Comparison of ENCODE assay signal across 17 cellular contexts in genomic region chr12:23722655-23723054, GRCh38.
A peak's percentile ranks its signal among the peaks of the same experiment; 100 is the strongest.
DNase-seq lines count a peak whose midpoint lies in the region; ATAC-seq and TF ChIP-seq lines count a peak whose summit lies in the region.
"Had no signal": no experiment of that assay in that cellular context is flagged by ENCODE, and none has a peak within 500 bp of the region (broad histone marks: within the 10 kb centered on the region; RNA-seq: fewer than 3 reads in every experiment).

No MANE protein-coding gene starts in this region.

- WGBS in right cardiac atrium: 45% methylated on average over 7 of the region's 7 CpGs
- 28 to 42% methylated on average over 7 of the region's 7 CpGs for WGBS in heart right ventricle, 2 donors

- no peaks in the 10 kb centered on the region for H3K36me3 ChIP-seq in heart right ventricle

- H3K9me3 Mint-ChIP-seq in nephron progenitor cell: no peaks in the 10 kb centered on the region
- H3K9me3 Mint-ChIP-seq: CD4-positive, alpha-beta T cell had no signal

- intact Hi-C loops in right cardiac atrium (cut with DNase I): no loop called here
- intact Hi-C loops in heart right ventricle (cut with DNase I): no loop called here

- no peak overlapping the region for H3K27ac Mint-ChIP-seq in nephron progenitor cell
- H3K27ac Mint-ChIP-seq: CD4-positive, alpha-beta T cell; T-cell had no signal

- H3K4me1 Mint-ChIP-seq in nephron progenitor cell: no peaks in the 10 kb centered on the region
- H3K4me1 Mint-ChIP-seq: T-cell had no signal

- ATAC-seq in right cardiac atrium (no peak), heart right ventricle (no peak)
- ATAC-seq: PC-3, T-cell had no signal

- no peak for TF ChIP-seq POLR2A in erythroblast (IDR thresholded peaks at IDR 0.05; ENCODE audit: low read length)

- H3K4me3 ChIP-seq in right cardiac atrium (ENCODE audit: low read length): peak overlapping the region; percentile 40
- no peak overlapping the region for H3K4me3 ChIP-seq in heart right ventricle

- H3K27me3 ChIP-seq in right cardiac atrium (ENCODE audit: control insufficient read depth, insufficient read depth): no peaks in the 10 kb centered on the region
- H3K27me3 ChIP-seq in heart right ventricle: no peaks in the 10 kb centered on the region

- H3K27ac ChIP-seq in right cardiac atrium (ENCODE audit: low read length) (no peak overlapping the region), heart right ventricle (no peak overlapping the region)

- DNase-seq in right cardiac atrium (no peak), heart right ventricle (no peak), NCI-H2227 treated with DMSO at 0.1 percent for 48 hours (lab: John Stamatoyannopoulos, UW) (peak; percentile 51), erythroblast (lab: John Stamatoyannopoulos, UW) (peak; percentile 29 to 49), nephron progenitor cell (no peak), glomerular visceral epithelial cell (ENCODE audit: extremely low spot score) (no peak), H4 (ENCODE audit: low spot score) (no peak)
- DNase-seq: Calu3; CD4-positive, alpha-beta T cell; GOT3; NCI-H1436 treated with DMSO at 0.1 percent for 48 hours; NCI-H82; PC-3; RPMI8226; SHP77 treated with DMSO at 0.1 percent for 48 hours; SK-N-SH; T-cell had no signal

- H3K4me1 ChIP-seq in right cardiac atrium (ENCODE audit: control insufficient read depth, insufficient read depth, low read length) (no peaks in the 10 kb centered on the region), heart right ventricle (no peaks in the 10 kb centered on the region)

- TF ChIP-seq CTCF in heart right ventricle (IDR thresholded peaks at IDR 0.05) (no peak), nephron progenitor cell (IDR thresholded peaks at IDR 0.05) (no peak)

- peaks cover 10% of the 10 kb centered on the region for H3K36me3 Mint-ChIP-seq in nephron progenitor cell (ENCODE audit: low read depth)
- H3K36me3 Mint-ChIP-seq: T-cell had no signal

- H3K27me3 Mint-ChIP-seq in nephron progenitor cell (ENCODE audit: low read depth, poor library complexity): no peaks in the 10 kb centered on the region
- H3K27me3 Mint-ChIP-seq: CD4-positive, alpha-beta T cell; T-cell had no signal

- H3K4me3 Mint-ChIP-seq in nephron progenitor cell: no peak overlapping the region
- H3K4me3 Mint-ChIP-seq: CD4-positive, alpha-beta T cell; T-cell had no signal

- no peaks in the 10 kb centered on the region for H3K9me3 ChIP-seq in right cardiac atrium (ENCODE audit: control insufficient read depth, low read length)
- H3K9me3 ChIP-seq in heart right ventricle: peaks cover 0 to 5% (median 0%) of the 10 kb centered on the region in 11 donors
- H3K9me3 ChIP-seq: SK-N-SH had no signal

Comparison
In these comparisons a context has a peak if more than half of its experiments do, and no peak if none do; other contexts are left out.
1. DNase-seq: peak in NCI-H2227 treated with DMSO at 0.1 percent for 48 hours (single experiment) and erythroblast (2 of 2); none in right cardiac atrium (0 of 3), heart right ventricle (0 of 2), nephron progenitor cell (single experiment), glomerular visceral epithelial cell (single experiment) and H4 (single experiment).